ENCODE assay signal across 7 cellular contexts in the genomic region with DNA sequence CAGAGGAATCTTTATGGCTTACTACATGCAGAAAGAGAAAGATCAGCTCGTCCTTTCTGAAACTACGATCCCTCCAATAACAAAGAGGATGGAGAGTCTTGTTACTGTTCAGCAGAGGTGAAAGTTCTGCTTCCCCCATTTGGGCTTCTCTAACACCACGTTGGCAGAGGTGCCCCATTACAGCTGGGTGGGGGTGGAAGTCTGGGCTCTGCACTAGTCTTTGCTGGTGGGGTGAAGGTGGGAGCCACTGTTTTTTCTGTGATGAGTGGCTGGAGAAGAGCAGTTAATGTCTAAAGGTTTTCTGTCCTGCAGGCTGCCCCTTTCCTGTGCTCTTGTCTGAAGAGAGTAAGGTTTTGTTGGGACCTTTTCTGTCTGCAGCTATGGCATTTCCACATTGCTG.
"Had no signal": no experiment of that assay in that cellular context is flagged by ENCODE, and none has a peak within 500 bp of the region (broad histone marks: within the 10 kb centered on the region; RNA-seq: fewer than 3 reads in every experiment).

No MANE protein-coding gene starts in this region.

- H3K27ac ChIP-seq: HL-60 had no signal

- ATAC-seq: HepG2, K562 had no signal

- H3K27me3 Mint-ChIP-seq: IgD-negative memory B cell had no signal

- DNase-seq: IMR-90, KBM-7, KG1 had no signal

- H3K27ac Mint-ChIP-seq: IgD-negative memory B cell had no signal

- H3K4me3 Mint-ChIP-seq: IgD-negative memory B cell had no signal

- H3K4me3 ChIP-seq: K562 had no signal
